In genomic region chr1:2212167-2212541, GRCh38 we compare ENCODE assay signal across 9 cellular contexts. TPM values are rescaled to one million over a fixed set of nuclear protein-coding genes. Genes with fewer than 3 reads are reported as not detected.
A peak's percentile ranks its signal among the peaks of the same experiment; 100 is the strongest.
DNase-seq lines count a peak whose midpoint lies in the region; ATAC-seq, FAIRE-seq and TF ChIP-seq lines count a peak whose summit lies in the region.
"Had no signal": no experiment of that assay in that cellular context is flagged by ENCODE, and none has a peak within 500 bp of the region (broad histone marks: within the 10 kb centered on the region; RNA-seq: fewer than 3 reads in every experiment).

No MANE protein-coding gene starts in this region.

- no peaks in the 10 kb centered on the region for H3K27me3 ChIP-seq in AG04450 (ENCODE audit: control insufficient read depth, insufficient read depth, low read length)
- H3K27me3 ChIP-seq in pancreas = no peaks in the 10 kb centered on the region

- DNase-seq in AG04450 (ENCODE audit: low read depth, low spot score) = no peak
- DNase-seq in fibroblast of villous mesenchyme (ENCODE audit: low read depth) = no peak
- DNase-seq in pancreas = no peak
- no peak for DNase-seq in EL
- no peak for DNase-seq in COLO829 (ENCODE audit: low spot score)
- DNase-seq: Caco-2 had no signal

- no peak for TF ChIP-seq CTCF in AG04450 (IDR thresholded peaks at IDR 0.05; ENCODE audit: low read depth, low read length)
- no peak for TF ChIP-seq CTCF in VCaP (conservative IDR thresholded peaks at IDR 0.05)
- TF ChIP-seq CTCF in fibroblast of villous mesenchyme (IDR thresholded peaks at IDR 0.05; ENCODE audit: insufficient read depth, low read depth, low read length) = no peak
- no peak for TF ChIP-seq CTCF in pancreas (IDR thresholded peaks at IDR 0.05)

- intact Hi-C loops in pancreas (cut with DNase I) = no loop called here

- 61 to 65% methylated on average over 14 to 15 of the region's 15 CpGs for WGBS in pancreas, 2 donors

- POLR2A ChIA-PET in AG04450 (lab: Yijun Ruan, JAX) = interaction anchor here (0.6 to 2.0 kb wide), 4 partner anchors 9 to 169 kb away, joined by 3 to 19 read pairs (median 3); no protein-coding TSS in a partner anchor

- H3K27ac ChIP-seq in AG04450 (ENCODE audit: low read depth, low read length) (peak overlapping the region; percentile 98), VCaP (peak overlapping the region; percentile 49; the same call in 1 of the 2 replicates), pancreas (peak overlapping the region; percentile 72 to 86 (median 78))

- H3K4me1 ChIP-seq in pancreas = peaks cover 18 to 29% (median 28%) of the 10 kb centered on the region in 3 donors
- H3K4me1 ChIP-seq: Caco-2 had no signal

- CTCF ChIA-PET in AG04450 (lab: Charles Lee) = no interaction called here

- ATAC-seq in pancreas (peak in 1 of 4 donors; percentile 1), GM21619 (IDR thresholded peaks at IDR 0.05; ENCODE audit: unreplicated experiment) (no peak), HG03520 (IDR thresholded peaks at IDR 0.05; ENCODE audit: unreplicated experiment) (no peak)

- no peaks in the 10 kb centered on the region; the same call in 1 of the 2 replicates for H3K9me3 ChIP-seq in AG04450 (ENCODE audit: control insufficient read depth, insufficient read depth, low read length)
- no peaks in the 10 kb centered on the region for H3K9me3 ChIP-seq in pancreas
- H3K9me3 ChIP-seq: Caco-2 had no signal

- peak overlapping the region; percentile 38 for H3K4me3 ChIP-seq in AG04450 (ENCODE audit: low read depth, low read length)
- H3K4me3 ChIP-seq in fibroblast of villous mesenchyme (ENCODE audit: low read depth, low read length) = peak overlapping the region; percentile 32
- peak overlapping the region in 2 of 4 donors; percentile 33 to 43 for H3K4me3 ChIP-seq in pancreas

- no peak for FAIRE-seq in pancreas (lab: Jason Lieb, UNC)

- H3K36me3 ChIP-seq in pancreas = no peaks in the 10 kb centered on the region

RNA-seq across cellular contexts. Expression of gene SKI, which starts 16.0 kb away (rescaled TPM):
- polyA plus RNA-seq in AG04450 (2011; rRNA removed) (6.7 and 9.0 TPM in 2 replicates), pancreas (10 to 100 TPM in 1 of 2 donors, 1 to 10 TPM in 1; 8.6 to 12.1 TPM)
- 6.7 and 9.0 TPM in 2 replicates for polyA minus RNA-seq in AG04450 (2011; rRNA and poly(A)+ RNA removed)
- total RNA-seq in fibroblast of villous mesenchyme (26.8 and 32.9 TPM in 2 replicates), pancreas (10 to 100 TPM; 11.0 to 27.9 (median 16.2) TPM)

RNA-seq across cellular contexts. Expression of gene FAAP20, which starts 17.6 kb away (rescaled TPM):
- 9.7 and 12.6 TPM in 2 replicates for polyA plus RNA-seq in AG04450 (2011; rRNA removed)
- polyA minus RNA-seq in AG04450 (2011; rRNA and poly(A)+ RNA removed) = 4.9 and 5.7 TPM in 2 replicates
- total RNA-seq in fibroblast of villous mesenchyme = 20.7 and 30.3 TPM in 2 replicates
- 10 to 100 TPM; 17.2 to 35.9 (median 22.3) TPM for total RNA-seq in pancreas
- polyA plus RNA-seq in pancreas = 10 to 100 TPM; 56.1 to 75.6 TPM
